In the genomic region with DNA sequence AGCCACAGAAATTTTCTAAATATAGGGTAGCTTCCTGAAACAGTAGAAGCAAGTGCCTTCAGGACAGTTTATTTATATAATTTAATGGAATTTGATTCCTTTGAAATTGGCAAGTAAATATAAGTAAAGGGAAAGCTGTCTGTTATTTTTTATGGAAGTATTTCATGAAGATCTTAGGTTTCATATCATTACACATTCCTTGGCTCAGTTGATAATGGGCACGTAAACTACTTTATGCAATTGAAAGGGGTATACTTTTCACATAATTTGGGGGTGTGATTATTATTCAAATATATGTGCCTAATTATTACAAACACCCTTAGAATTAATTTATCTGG, we compare ENCODE assay signal across 10 cellular contexts.
DNase-seq lines count a peak whose midpoint lies in the region; ATAC-seq and TF ChIP-seq lines count a peak whose summit lies in the region.
"Had no signal": no experiment of that assay in that cellular context is flagged by ENCODE, and none has a peak within 500 bp of the region (broad histone marks: within the 10 kb centered on the region; RNA-seq: fewer than 3 reads in every experiment).

No MANE protein-coding gene starts in this region.

- H3K9me3 ChIP-seq in heart right ventricle (no peaks in the 10 kb centered on the region), right atrium auricular region (no peaks in the 10 kb centered on the region), lower lobe of right lung (no peaks in the 10 kb centered on the region), tibial nerve (no peaks in the 10 kb centered on the region)

- TF ChIP-seq CTCF in heart right ventricle (IDR thresholded peaks at IDR 0.05): no peak
- TF ChIP-seq CTCF in right atrium auricular region (IDR thresholded peaks at IDR 0.05): no peak
- no peak for TF ChIP-seq CTCF in lower lobe of right lung (IDR thresholded peaks at IDR 0.05)
- no peak for TF ChIP-seq CTCF in tibial nerve (IDR thresholded peaks at IDR 0.05)

- intact Hi-C loops in heart right ventricle (cut with DNase I) (loop anchor here in 3 of 10 donors (5.0 to 10.0 kb wide), 4 partner anchors 75 to 177 kb away; a partner anchor contains a TSS), lower lobe of right lung (cut with DNase I) (no loop called here), head of caudate nucleus (cut with DNase I) (no loop called here)

- H3K4me1 ChIP-seq in heart right ventricle: peaks cover 0 to 25% (median 9%) of the 10 kb centered on the region in 9 donors
- peaks cover 0 to 5% of the 10 kb centered on the region in 2 donors for H3K4me1 ChIP-seq in right atrium auricular region
- peaks cover 16% of the 10 kb centered on the region for H3K4me1 ChIP-seq in lower lobe of right lung
- H3K4me1 ChIP-seq in tibial nerve: peaks cover 0 to 31% (median 4%) of the 10 kb centered on the region in 4 donors

- H3K4me1 Mint-ChIP-seq in activated naive CD8-positive, alpha-beta T cell (ENCODE audit: low read depth): peaks cover 57% of the 10 kb centered on the region

- H3K27ac ChIP-seq in heart right ventricle (peak overlapping the region; percentile 60 to 87 (median 75)), right atrium auricular region (peak overlapping the region in 1 of 2 donors; percentile 77), lower lobe of right lung (peak overlapping the region; percentile 74), tibial nerve (peak overlapping the region; percentile 46 to 85 (median 68))

- H3K4me3 Mint-ChIP-seq in activated naive CD8-positive, alpha-beta T cell: peak overlapping the region; percentile 50
- H3K4me3 Mint-ChIP-seq: nephron progenitor cell had no signal

- TF ChIP-seq POLR2A in tibial nerve (IDR thresholded peaks at IDR 0.05): no peak

- peak overlapping the region in 7 of 10 donors; percentile 24 to 45 (median 34) for H3K4me3 ChIP-seq in heart right ventricle
- H3K4me3 ChIP-seq in right atrium auricular region: peak overlapping the region in 1 of 2 donors; percentile 22
- H3K4me3 ChIP-seq in lower lobe of right lung: peak overlapping the region; percentile 28
- peak overlapping the region in 3 of 4 donors; percentile 17 to 45 (median 20) for H3K4me3 ChIP-seq in tibial nerve

- H3K27ac Mint-ChIP-seq in activated naive CD8-positive, alpha-beta T cell: peak overlapping the region; percentile 90
- H3K27ac Mint-ChIP-seq: nephron progenitor cell had no signal

- peaks cover 6% of the 10 kb centered on the region for H3K9me3 Mint-ChIP-seq in activated naive CD8-positive, alpha-beta T cell (ENCODE audit: low read depth)

- TF ChIP-seq EP300 in tibial nerve (IDR thresholded peaks at IDR 0.05): no peak

- H3K36me3 ChIP-seq in heart right ventricle: no peaks in the 10 kb centered on the region
- no peaks in the 10 kb centered on the region for H3K36me3 ChIP-seq in right atrium auricular region
- H3K36me3 ChIP-seq in lower lobe of right lung: no peaks in the 10 kb centered on the region
- no peaks in the 10 kb centered on the region for H3K36me3 ChIP-seq in tibial nerve

- ATAC-seq in heart right ventricle: peak in 2 of 8 donors; percentile 21 to 28
- ATAC-seq in lower lobe of right lung: no peak
- no peak for ATAC-seq in HG02852 (IDR thresholded peaks at IDR 0.05; ENCODE audit: unreplicated experiment)
- ATAC-seq in HG02759 (IDR thresholded peaks at IDR 0.05; ENCODE audit: unreplicated experiment): no peak
- ATAC-seq: HCT116 had no signal

- H3K27me3 ChIP-seq in heart right ventricle: no peaks in the 10 kb centered on the region
- H3K27me3 ChIP-seq in right atrium auricular region: no peaks in the 10 kb centered on the region
- H3K27me3 ChIP-seq in lower lobe of right lung (ENCODE audit: low read depth): no peaks in the 10 kb centered on the region
- H3K27me3 ChIP-seq in tibial nerve: no peaks in the 10 kb centered on the region

- H3K27me3 Mint-ChIP-seq in activated naive CD8-positive, alpha-beta T cell: no peaks in the 10 kb centered on the region

- DNase-seq in heart right ventricle: no peak
- no peak for DNase-seq in right atrium auricular region (ENCODE audit: low spot score)
- no peak for DNase-seq in lower lobe of right lung
- DNase-seq in tibial nerve (ENCODE audit: low spot score in 2 of 2): no peak
- DNase-seq in head of caudate nucleus: no peak
- DNase-seq: nephron progenitor cell had no signal

- peaks cover 4% of the 10 kb centered on the region for H3K36me3 Mint-ChIP-seq in activated naive CD8-positive, alpha-beta T cell

- 68 to 80% methylated on average over 1 of the region's 1 CpG for WGBS in heart right ventricle, 2 donors
- 54 to 74% methylated on average over 1 of the region's 1 CpG for WGBS in tibial nerve, 2 donors
